In genomic region chr11:47964546-47964945, GRCh38 we compare ENCODE assay signal across 20 cellular contexts. TPM values are rescaled to one million over a fixed set of nuclear protein-coding genes. Genes with fewer than 3 reads are reported as not detected.
DNase-seq lines count a peak whose midpoint lies in the region; ATAC-seq and TF ChIP-seq lines count a peak whose summit lies in the region.
"Had no signal": no experiment of that assay in that cellular context is flagged by ENCODE, and none has a peak within 500 bp of the region (broad histone marks: within the 10 kb centered on the region; RNA-seq: fewer than 3 reads in every experiment).

No MANE protein-coding gene starts in this region.

- H3K27ac ChIP-seq in foreskin keratinocyte = peak overlapping the region; percentile 32
- no peak overlapping the region for H3K27ac ChIP-seq in osteoblast (ENCODE audit: low read depth, low read length)
- H3K27ac ChIP-seq in gastrocnemius medialis = peak overlapping the region in 1 of 4 donors; percentile 64
- H3K27ac ChIP-seq in ovary = no peak overlapping the region
- H3K27ac ChIP-seq: 22Rv1; A549; BLaER1 treated with 17β-estradiol and CSF1 and Interleukin-3, amounts not matched to agents 10 nM and 100 nM; C4-2B had no signal

- H3K36me3 ChIP-seq in osteoblast (ENCODE audit: insufficient read depth, low read length) (no peaks in the 10 kb centered on the region), gastrocnemius medialis (no peaks in the 10 kb centered on the region), ovary (no peaks in the 10 kb centered on the region)
- H3K36me3 ChIP-seq: BLaER1 treated with 17β-estradiol and CSF1 and Interleukin-3, amounts not matched to agents 10 nM and 100 nM had no signal

- no peak overlapping the region for H3K4me2 ChIP-seq in osteoblast (ENCODE audit: insufficient read depth, low read length)
- H3K4me2 ChIP-seq: A549; BLaER1 treated with 17β-estradiol and CSF1 and Interleukin-3, amounts not matched to agents 10 nM and 100 nM had no signal

- TF ChIP-seq CTCF in foreskin keratinocyte (conservative IDR thresholded peaks at IDR 0.05) (no peak), osteoblast (IDR thresholded peaks at IDR 0.05; ENCODE audit: extremely low read depth, low read depth, low read length) (no peak), gastrocnemius medialis (IDR thresholded peaks at IDR 0.05 in 4 of 5, conservative IDR thresholded peaks at IDR 0.05 in 1 of 5) (no peak), ovary (IDR thresholded peaks at IDR 0.05) (no peak)

- no peak for TF ChIP-seq EP300 in ovary (IDR thresholded peaks at IDR 0.05)

- H3K79me2 ChIP-seq in osteoblast (ENCODE audit: insufficient read depth, low read length) = no peaks in the 10 kb centered on the region

- no peak overlapping the region for H2AFZ ChIP-seq in osteoblast (ENCODE audit: low read length)

- TF ChIP-seq POLR2A in gastrocnemius medialis (IDR thresholded peaks at IDR 0.05) = no peak
- TF ChIP-seq POLR2A in ovary (IDR thresholded peaks at IDR 0.05) = no peak

- H3K9me3 ChIP-seq in osteoblast (ENCODE audit: low read depth, low read length) = no peaks in the 10 kb centered on the region
- H3K9me3 ChIP-seq in gastrocnemius medialis = no peaks in the 10 kb centered on the region
- H3K9me3 ChIP-seq in ovary = no peaks in the 10 kb centered on the region
- H3K9me3 ChIP-seq: A549; BLaER1 treated with 17β-estradiol and CSF1 and Interleukin-3, amounts not matched to agents 10 nM and 100 nM; Caco-2 had no signal

- ATAC-seq in foreskin keratinocyte (peak; percentile 35), gastrocnemius medialis (peak; percentile 89 to 95), HG02870 (IDR thresholded peaks at IDR 0.05; ENCODE audit: unreplicated experiment) (no peak)
- ATAC-seq: CD8-positive, alpha-beta T cell; GM12878 had no signal

- 90 to 95% (median 92%) methylated on average over 6 of the region's 6 CpGs for WGBS in ovary, 3 donors

- intact Hi-C loops in gastrocnemius medialis (cut with DNase I; ENCODE audit: low total_unique reads) (no loop called here), ovary (cut with DNase I) (no loop called here)

- in situ Hi-C loops in gastrocnemius medialis (cut with MboI; ENCODE audit: low sequenced_read_pairs in 4 of 4) = no loop called here

- H3K4me1 ChIP-seq in foreskin keratinocyte (no peaks in the 10 kb centered on the region), osteoblast (ENCODE audit: insufficient read depth, low read length) (peaks cover 11% of the 10 kb centered on the region), gastrocnemius medialis (no peaks in the 10 kb centered on the region), ovary (ENCODE audit: insufficient read depth) (no peaks in the 10 kb centered on the region)
- H3K4me1 ChIP-seq: Caco-2 had no signal

- no peaks in the 10 kb centered on the region for H4K20me1 ChIP-seq in osteoblast (ENCODE audit: insufficient read depth, low read length)
- H4K20me1 ChIP-seq: BLaER1 treated with 17β-estradiol and CSF1 and Interleukin-3, amounts not matched to agents 10 nM and 100 nM had no signal

- DNase-seq in NCI-H2171 treated with DMSO at 0.1 percent for 48 hours (lab: John Stamatoyannopoulos, UW) (peak; percentile 45), NCI-H2171 (lab: John Stamatoyannopoulos, UW) (no peak), foreskin keratinocyte (peak in 1 of 2 donors; percentile 42), osteoblast (ENCODE audit: insufficient read length, low spot score, missing footprints) (peak; percentile 10), gastrocnemius medialis (peak; percentile 20 to 49), GM03348 (ENCODE audit: low spot score) (no peak), ovary (no peak)
- DNase-seq: AML-193; Caco-2; Calu3; CD4-positive, alpha-beta T cell; CD8-positive, alpha-beta T cell; DMS79 treated with DMSO at 0.1 percent for 48 hours; GF-D8 had no signal

- no peak overlapping the region for H3K4me3 ChIP-seq in osteoblast (ENCODE audit: insufficient read depth, low read length)
- no peak overlapping the region for H3K4me3 ChIP-seq in gastrocnemius medialis
- no peak overlapping the region for H3K4me3 ChIP-seq in ovary
- H3K4me3 ChIP-seq: A549; BLaER1 treated with 17β-estradiol and CSF1 and Interleukin-3, amounts not matched to agents 10 nM and 100 nM; GM12878 had no signal

- H3K27me3 ChIP-seq in foreskin keratinocyte (no peaks in the 10 kb centered on the region), osteoblast (ENCODE audit: insufficient read depth, low read length) (no peaks in the 10 kb centered on the region), gastrocnemius medialis (no peaks in the 10 kb centered on the region), ovary (no peaks in the 10 kb centered on the region)
- H3K27me3 ChIP-seq: BLaER1 treated with 17β-estradiol and CSF1 and Interleukin-3, amounts not matched to agents 10 nM and 100 nM had no signal

RNA-seq across cellular contexts. Expression of gene PTPRJ, which starts 15.8 kb away (rescaled TPM):
- total RNA-seq in foreskin keratinocyte = 0.92 and 2.0 TPM in 2 replicates
- 0.65 and 0.69 TPM in 2 replicates for polyA plus RNA-seq in foreskin keratinocyte
- 9.1 and 10.9 TPM in 2 replicates for total RNA-seq in osteoblast
- total RNA-seq in gastrocnemius medialis = 1 to 10 TPM; 5.4 to 9.0 (median 5.6) TPM
- 10 to 100 TPM in 1 of 7 donors, 1 to 10 TPM in 6; 3.3 to 16.1 (median 5.5) TPM for total RNA-seq in ovary
- polyA plus RNA-seq in ovary = 1 to 10 TPM; 1.6 to 6.0 TPM

Comparison
In these comparisons a context has a peak if more than half of its experiments do, and no peak if none do; other contexts are left out.
1. DNase-seq: peak in NCI-H2171 treated with DMSO at 0.1 percent for 48 hours (single experiment), osteoblast (single experiment) and gastrocnemius medialis (2 of 2); none in NCI-H2171 (single experiment), GM03348 (single experiment) and ovary (0 of 5).